8 cellular contexts compared by ENCODE assay signal in the genomic region with DNA sequence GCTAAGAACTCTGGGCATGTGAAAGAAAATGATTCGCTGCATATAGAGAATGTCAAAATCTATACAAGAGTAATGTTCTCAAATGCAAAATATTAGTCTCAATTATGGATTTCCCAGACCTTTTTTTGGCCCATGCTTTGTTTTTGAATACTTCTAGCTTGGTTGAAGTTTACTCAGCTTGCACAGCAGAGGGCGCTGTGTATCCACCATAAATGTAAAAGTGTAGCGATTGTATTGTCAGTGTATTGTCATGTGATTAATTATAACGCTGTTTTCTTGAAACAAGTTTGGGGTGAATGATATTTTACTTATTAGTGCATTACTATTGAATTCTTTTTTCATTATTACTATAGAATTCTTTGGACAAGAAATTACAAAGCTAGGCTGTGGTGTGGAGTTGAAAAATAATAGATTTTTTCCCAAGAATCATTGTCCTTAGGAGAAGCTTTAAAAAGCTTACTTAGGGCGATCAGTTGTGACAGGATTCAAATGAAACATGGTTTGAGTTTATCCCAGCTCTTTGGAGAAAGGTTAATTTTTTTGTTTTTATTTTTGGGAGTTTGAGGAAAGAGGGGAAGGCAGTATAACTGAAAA.
DNase-seq lines count a peak whose midpoint lies in the region; ATAC-seq, FAIRE-seq and TF ChIP-seq lines count a peak whose summit lies in the region.

No MANE protein-coding gene starts in this region.

- H3K27ac Mint-ChIP-seq in immature natural killer cell = peak overlapping the region in 2 of 6 donors; percentile 7 to 23

- H3K4me3 ChIP-seq in HFF-Myc (replicated peaks; ENCODE audit: low read depth, low read length) (no peak overlapping the region), body of pancreas (no peak overlapping the region)

- no peak for TF ChIP-seq POLR2A in GM12891 (IDR thresholded peaks at IDR 0.05; ENCODE audit: low read depth, low read length)
- no peak for TF ChIP-seq POLR2A in body of pancreas (IDR thresholded peaks at IDR 0.05)

- intact Hi-C loops in body of pancreas (cut with DNase I) = no loop called here

- H3K36me3 Mint-ChIP-seq in immature natural killer cell = peaks cover 15 to 40% (median 23%) of the 10 kb centered on the region in 3 donors

- no peak overlapping the region for H3K27ac ChIP-seq in body of pancreas

- no peaks in the 10 kb centered on the region for H3K27me3 ChIP-seq in body of pancreas

- H3K9me3 Mint-ChIP-seq in immature natural killer cell = no peaks in the 10 kb centered on the region

- peaks cover 0 to 2% (median 0%) of the 10 kb centered on the region in 3 donors for H3K27me3 Mint-ChIP-seq in immature natural killer cell (ENCODE audit: low read depth in 3 of 3)

- H3K4me1 ChIP-seq in body of pancreas = peaks cover 14% of the 10 kb centered on the region

- peaks cover 5 to 13% of the 10 kb centered on the region in 2 donors for H3K4me1 Mint-ChIP-seq in immature natural killer cell

- TF ChIP-seq CTCF in HFF-Myc (IDR thresholded peaks at IDR 0.05; ENCODE audit: low read depth, low read length, missing control alignments) (peak; percentile 74), body of pancreas (IDR thresholded peaks at IDR 0.05) (peak; percentile 58 to 81 (median 70))

- H3K9me3 ChIP-seq in body of pancreas = no peaks in the 10 kb centered on the region

- peak; percentile 87 for FAIRE-seq in GM12891 (lab: Jason Lieb, UNC)
- FAIRE-seq in TTC549 (lab: Jason Lieb, UNC) = peak; percentile 89

- H3K4me3 Mint-ChIP-seq in immature natural killer cell = peak overlapping the region in 1 of 5 donors; percentile 18

- H3K36me3 ChIP-seq in body of pancreas (replicated peaks in 1 of 2; ENCODE audit: insufficient read depth in 1 of 2, low read depth in 2 of 2) = no peaks in the 10 kb centered on the region

- DNase-seq in GM12891 (ENCODE audit: insufficient read length, low spot score) (no peak), HFF-Myc (ENCODE audit: extremely low read depth, low read depth) (peak; percentile 26), NCI-H1092 (lab: John Stamatoyannopoulos, UW) (peak; percentile 32), body of pancreas (peak; percentile 15 to 56 (median 35)), immature natural killer cell (peak; percentile 23 to 41 (median 31)), cortex of kidney (lab: John Stamatoyannopoulos, UW) (no peak)
- peak; percentile 37 to 38 for DNase-seq in stimulated activated CD4-positive, alpha-beta T cell treated with anti-CD3 and anti-CD28 coated beads, Interleukin-1b, Interleukin-23, amount 100 ng/mL, for 4 hours (ENCODE audit: low read depth in 2 of 2)

- 12 to 15% methylated on average over 5 of the region's 5 CpGs for WGBS in body of pancreas, 2 donors

- ATAC-seq in body of pancreas = peak; percentile 45

TF ChIP-seq in GM12891, 5 proteins besides CTCF, POLR2A, EP300 and RAD21:
- TF ChIP-seq POLR2AphosphoS5 (IDR thresholded peaks at IDR 0.05; ENCODE audit: low read depth, low read length) (no peak), PAX5 (IDR thresholded peaks at IDR 0.05; ENCODE audit: insufficient read depth, low read length, severe bottlenecking) (no peak), SPI1 (IDR thresholded peaks at IDR 0.05; ENCODE audit: low read depth, low read length) (no peak), TAF1 (IDR thresholded peaks at IDR 0.05; ENCODE audit: low read depth, low read length) (no peak), POU2F2 (IDR thresholded peaks at IDR 0.05; ENCODE audit: low read depth, low read length) (no peak)

Comparison
In these comparisons a context has a peak if more than half of its experiments do, and no peak if none do; other contexts are left out.
1. DNase-seq: peak in HFF-Myc (single experiment), NCI-H1092 (single experiment), body of pancreas (4 of 4), immature natural killer cell (3 of 3) and stimulated activated CD4-positive, alpha-beta T cell treated with anti-CD3 and anti-CD28 coated beads, Interleukin-1b, Interleukin-23, amount 100 ng/mL, for 4 hours (2 of 2); none in GM12891 (single experiment) and cortex of kidney (single experiment).